ENCODE assay signal across 25 cellular contexts in the genomic region with DNA sequence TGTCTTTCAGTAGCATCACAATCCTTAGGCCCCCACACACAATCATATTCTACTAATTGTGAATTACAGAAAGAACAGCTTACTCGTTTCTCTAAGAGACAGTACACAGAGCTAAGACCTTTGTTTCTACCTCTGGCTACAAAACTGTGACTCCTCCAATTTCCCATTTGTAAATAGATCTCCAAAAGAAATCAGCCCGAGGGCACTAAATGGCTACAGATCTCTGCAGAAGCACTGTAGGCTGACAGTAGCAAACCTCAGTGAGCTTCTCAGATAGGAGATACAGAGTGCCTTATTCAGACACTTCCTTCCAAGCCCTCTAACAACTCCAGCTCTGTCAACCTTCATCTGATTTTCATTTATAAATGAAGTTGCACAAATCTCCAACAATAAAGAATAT. TPM values are rescaled to one million over a fixed set of nuclear protein-coding genes. Genes with fewer than 3 reads are reported as not detected.
DNase-seq lines count a peak whose midpoint lies in the region; ATAC-seq, FAIRE-seq and TF ChIP-seq lines count a peak whose summit lies in the region.
"Had no signal": no experiment of that assay in that cellular context is flagged by ENCODE, and none has a peak within 500 bp of the region (broad histone marks: within the 10 kb centered on the region; RNA-seq: fewer than 3 reads in every experiment).

No MANE protein-coding gene starts in this region.

- H3K9me2 ChIP-seq in PC-3 (replicated peaks; ENCODE audit: low read length) = no peaks in the 10 kb centered on the region

- no peak for ATAC-seq in PC-3
- ATAC-seq: activated CD8-positive, alpha-beta T cell treated with anti-CD3 and anti-CD28 coated beads, Interleukin-2, amount 10 ng/mL, durations not matched to agents 7 days and 5 days; upper lobe of right lung had no signal

- H2AFZ ChIP-seq in PC-3 (ENCODE audit: low read length) = no peak overlapping the region

- peaks cover 7% of the 10 kb centered on the region; the same call in 1 of the 2 replicates for H3K4me1 ChIP-seq in PC-3 (ENCODE audit: insufficient read depth, low read length)
- H3K4me1 ChIP-seq: esophagus squamous epithelium, upper lobe of right lung had no signal

- no peak for FAIRE-seq in frontal cortex (lab: Jason Lieb, UNC)
- FAIRE-seq: A204.1 had no signal

- TF ChIP-seq CTCF in PC-3 (conservative IDR thresholded peaks at IDR 0.05; ENCODE audit: low read depth, low read length) = no peak

- no peaks in the 10 kb centered on the region for H4K20me1 ChIP-seq in PC-3 (ENCODE audit: low read length)

- intact Hi-C loops in PC-3 (cut with micrococcal nuclease) = no loop called here

- peaks cover 12% of the 10 kb centered on the region; the same call in 1 of the 2 replicates for H3K79me2 ChIP-seq in PC-3 (ENCODE audit: low read length)

- no peak overlapping the region for H3K4me3 ChIP-seq in PC-3 (ENCODE audit: low read length)
- H3K4me3 ChIP-seq: esophagus squamous epithelium, right atrium auricular region, suprapubic skin, upper lobe of right lung had no signal

- H3F3A ChIP-seq in PC-3 (ENCODE audit: low read length, unreplicated experiment) = no peaks in the 10 kb centered on the region

- peak; percentile 19 for DNase-seq in NCI-H748 (lab: John Stamatoyannopoulos, UW; ENCODE audit: unreplicated experiment)
- DNase-seq in NCI-H748 treated with DMSO at 0.1 percent for 48 hours (lab: John Stamatoyannopoulos, UW) = no peak
- DNase-seq in PC-3 = peak; percentile 25
- DNase-seq in fibroblast of gingiva (ENCODE audit: low read depth) = peak; percentile 3
- DNase-seq in midbrain (lab: John Stamatoyannopoulos, UW) = no peak
- DNase-seq in frontal cortex (ENCODE audit: low spot score in 2 of 2) = no peak
- DNase-seq in MV-4-11 (lab: John Stamatoyannopoulos, UW) = no peak
- DNase-seq in NCI-H82 treated with DMSO at 0.1 percent for 48 hours (lab: John Stamatoyannopoulos, UW; ENCODE audit: unreplicated experiment) = no peak
- DNase-seq: activated CD4-positive, alpha-beta T cell treated with anti-CD3 and anti-CD28 coated beads for 4 hours; activated CD8-positive, alpha-beta T cell treated with anti-CD3 and anti-CD28 coated beads, Interleukin-2, amount 10 ng/mL, durations not matched to agents 7 days and 5 days; activated naive CD4-positive, alpha-beta T cell treated with anti-CD3 and anti-CD28 coated beads, Interleukin-2, amount 10 ng/mL, durations not matched to agents 7 days and 5 days; CD4-positive, CD25-positive, alpha-beta regulatory T cell; endodermal cell; esophagus squamous epithelium; NCI-H2029 treated with DMSO at 0.1 percent for 48 hours; NCI-H226; Right ventricle myocardium superior; stimulated activated CD4-positive, alpha-beta T cell treated with anti-CD3 and anti-CD28 coated beads, Interleukin-1b, Interleukin-23, amount 100 ng/mL, for 48 hours; stimulated activated naive CD4-positive, alpha-beta T cell treated with Interleukin-2 at 50 U/mL for 16 hours; T-helper 9 cell; upper lobe of right lung had no signal

- H3K27me3 ChIP-seq in PC-3 (ENCODE audit: low read length) = no peaks in the 10 kb centered on the region
- H3K27me3 ChIP-seq: esophagus squamous epithelium, right atrium auricular region, suprapubic skin, upper lobe of right lung had no signal

- no peaks in the 10 kb centered on the region for H3K36me3 ChIP-seq in PC-3 (ENCODE audit: low read depth, low read length)
- H3K36me3 ChIP-seq: esophagus squamous epithelium, right atrium auricular region, suprapubic skin, upper lobe of right lung had no signal

- BruUV-seq in PC-3 (replicated peaks; lab: Mats Ljungman, UMichigan) = no TSS peak

- no peak overlapping the region for H3K4me2 ChIP-seq in PC-3 (ENCODE audit: low read length)

- no peak overlapping the region for H3K9ac ChIP-seq in PC-3 (ENCODE audit: low read length)

- POLR2A ChIA-PET in PC-3 (lab: Charles Lee; ENCODE audit: unreplicated experiment) = no interaction called here

- H3K27ac ChIP-seq in PC-3 (ENCODE audit: low read length) = no peak overlapping the region
- H3K27ac ChIP-seq: esophagus squamous epithelium, suprapubic skin, upper lobe of right lung, VCaP had no signal

- CTCF ChIA-PET in PC-3 (lab: Charles Lee) = interaction anchor here (0.5 kb wide), 1 partner anchor 257 kb away, joined by 17 read pairs; no protein-coding TSS in a partner anchor

- H3K9me3 ChIP-seq in PC-3 (ENCODE audit: low read length) = no peaks in the 10 kb centered on the region
- H3K9me3 ChIP-seq: esophagus squamous epithelium, right atrium auricular region, suprapubic skin, upper lobe of right lung had no signal

RNA-seq across cellular contexts. Expression of gene EFNA5, which starts 51.0 kb away (rescaled TPM):
- 5.1 and 5.4 TPM in 2 replicates for total RNA-seq in PC-3 (2014; rRNA removed)
- 13.5 TPM for total RNA-seq in frontal cortex
- total RNA-seq: activated CD8-positive, alpha-beta T cell treated with anti-CD3 and anti-CD28 coated beads, Interleukin-2, amount 10 ng/mL, durations not matched to agents 7 days and 5 days; CD4-positive, CD25-positive, alpha-beta regulatory T cell had no signal

Comparison
In these comparisons a context has a peak if more than half of its experiments do, and no peak if none do; other contexts are left out.
1. DNase-seq: peak in NCI-H748 (single experiment), PC-3 (single experiment) and fibroblast of gingiva (single experiment); none in NCI-H748 treated with DMSO at 0.1 percent for 48 hours (single experiment), midbrain (single experiment), frontal cortex (0 of 2), MV-4-11 (single experiment) and NCI-H82 treated with DMSO at 0.1 percent for 48 hours (single experiment).